ENCODE assay signal across 20 cellular contexts in the genomic region with DNA sequence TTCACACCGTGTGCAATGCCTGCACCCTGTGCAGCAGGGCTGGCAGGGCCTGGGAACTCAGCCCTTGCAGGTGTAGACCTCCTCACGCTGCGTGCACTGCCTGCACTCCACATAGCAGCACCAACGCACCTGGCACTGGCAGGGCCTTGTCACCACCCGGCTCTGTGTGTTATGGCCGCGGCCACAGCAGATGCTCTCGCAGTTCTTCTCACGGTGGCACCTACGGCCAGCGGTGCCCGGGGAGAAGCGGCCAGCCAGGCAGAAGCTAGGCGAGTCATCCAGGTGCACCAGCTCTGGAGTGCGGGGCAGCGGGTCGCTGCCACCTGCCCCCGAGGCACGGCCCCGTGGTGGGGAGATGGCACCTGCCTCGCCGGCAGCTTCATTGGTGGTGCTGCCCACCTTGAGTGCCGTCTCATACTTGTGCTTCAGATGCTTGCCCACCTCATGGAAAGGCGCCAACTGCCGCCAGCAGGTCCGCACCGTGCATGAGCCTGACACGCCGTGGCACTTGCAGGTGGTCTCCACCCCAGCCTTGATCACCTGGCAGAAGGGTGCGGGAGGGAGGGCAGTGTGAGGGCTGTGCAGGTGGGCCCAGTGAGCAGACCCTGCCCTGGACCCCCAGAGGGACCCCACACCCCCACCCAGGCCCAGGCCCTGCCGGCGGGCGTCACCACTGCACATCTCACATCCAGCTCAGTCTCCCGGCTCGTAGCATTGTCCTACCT. TPM values are rescaled to one million over a fixed set of nuclear protein-coding genes. Genes with fewer than 3 reads are reported as not detected.
DNase-seq lines count a peak whose midpoint lies in the region; ATAC-seq, FAIRE-seq and TF ChIP-seq lines count a peak whose summit lies in the region.
"Had no signal": no experiment of that assay in that cellular context is flagged by ENCODE, and none has a peak within 500 bp of the region (broad histone marks: within the 10 kb centered on the region; RNA-seq: fewer than 3 reads in every experiment).

No MANE protein-coding gene starts in this region.

- peaks cover 6% of the 10 kb centered on the region for H3K4me1 Mint-ChIP-seq in stimulated activated naive CD8-positive, alpha-beta T cell treated with anti-CD3 and anti-CD28 coated beads, Interleukin-15, amount 100 ng/mL, for 72 hours
- H3K4me1 Mint-ChIP-seq: IgD-negative memory B cell had no signal

- H3K9me3 ChIP-seq in WERI-Rb-1 (ENCODE audit: severe bottlenecking): no peaks in the 10 kb centered on the region
- H3K9me3 ChIP-seq in kidney (ENCODE audit: control insufficient read depth in 1 of 2, low read length in 2 of 2): no peaks in the 10 kb centered on the region
- H3K9me3 ChIP-seq in lower lobe of right lung: no peaks in the 10 kb centered on the region
- H3K9me3 ChIP-seq: A549, BLaER1 had no signal

- H3K27ac ChIP-seq in WERI-Rb-1: peak overlapping the region; percentile 66; the same call in 1 of the 2 replicates
- H3K27ac ChIP-seq in kidney (ENCODE audit: low read depth in 2 of 2, low read length in 2 of 2): no peak overlapping the region
- H3K27ac ChIP-seq in lower lobe of right lung: no peak overlapping the region
- H3K27ac ChIP-seq: A549, BLaER1 had no signal

- no peaks in the 10 kb centered on the region for H3K9me3 Mint-ChIP-seq in stimulated activated naive CD8-positive, alpha-beta T cell treated with anti-CD3 and anti-CD28 coated beads, Interleukin-15, amount 100 ng/mL, for 72 hours
- H3K9me3 Mint-ChIP-seq: CD4-positive, CD25-positive, alpha-beta regulatory T cell; IgD-negative memory B cell had no signal

- TF ChIP-seq CTCF in WERI-Rb-1 (IDR thresholded peaks at IDR 0.05; ENCODE audit: low read depth, low read length): no peak
- no peak for TF ChIP-seq CTCF in kidney (IDR thresholded peaks at IDR 0.05; ENCODE audit: borderline replicate concordance, extremely low read depth, insufficient read depth)
- no peak for TF ChIP-seq CTCF in lower lobe of right lung (IDR thresholded peaks at IDR 0.05)

- H3K4me1 ChIP-seq in kidney (ENCODE audit: control insufficient read depth in 1 of 2, insufficient read depth in 1 of 2, low read depth in 1 of 2, low read length in 2 of 2) (no peaks in the 10 kb centered on the region), lower lobe of right lung (peaks cover 8% of the 10 kb centered on the region)
- H3K4me1 ChIP-seq: A549, BLaER1 had no signal

- H3K9ac ChIP-seq in kidney (ENCODE audit: low read length in 2 of 2): no peak overlapping the region
- H3K9ac ChIP-seq: BLaER1 had no signal

- FAIRE-seq in kidney (lab: Jason Lieb, UNC): no peak
- FAIRE-seq: A549, G401.6, GM12891, GM19239 had no signal

- H3K27me3 Mint-ChIP-seq in stimulated activated naive CD8-positive, alpha-beta T cell treated with anti-CD3 and anti-CD28 coated beads, Interleukin-15, amount 100 ng/mL, for 72 hours: no peaks in the 10 kb centered on the region
- H3K27me3 Mint-ChIP-seq: CD4-positive, CD25-positive, alpha-beta regulatory T cell had no signal

- H3K36me3 ChIP-seq in WERI-Rb-1 (no peaks in the 10 kb centered on the region), kidney (ENCODE audit: control insufficient read depth in 1 of 2, insufficient read depth in 2 of 2, low read length in 2 of 2) (no peaks in the 10 kb centered on the region), lower lobe of right lung (peaks cover 8% of the 10 kb centered on the region)
- H3K36me3 ChIP-seq: BLaER1 had no signal

- DNase-seq in stimulated activated naive CD8-positive, alpha-beta T cell treated with anti-CD3 and anti-CD28 coated beads, Interleukin-15, amount 100 ng/mL, for 72 hours: no peak
- no peak for DNase-seq in stimulated activated naive CD8-positive, alpha-beta T cell treated with anti-CD3 and anti-CD28 coated beads, Interleukin-15, Interleukin-2, amounts not matched to agents 100 U/mL and 50 U/mL, for 24 hours
- DNase-seq in WERI-Rb-1: no peak
- peak; percentile 72 for DNase-seq in kidney
- no peak for DNase-seq in lower lobe of right lung
- DNase-seq in C1 segment of cervical spinal cord (lab: John Stamatoyannopoulos, UW): no peak
- no peak for DNase-seq in AG20443 (ENCODE audit: low spot score)
- DNase-seq: Calu3; CD4-positive, CD25-positive, alpha-beta regulatory T cell; DMS 273 treated with DMSO at 0.1 percent for 48 hours; EL; GOT3; HCEC 1CT; HFFc6 had no signal

- no peak overlapping the region for H3K4me3 Mint-ChIP-seq in stimulated activated naive CD8-positive, alpha-beta T cell treated with anti-CD3 and anti-CD28 coated beads, Interleukin-15, amount 100 ng/mL, for 72 hours
- H3K4me3 Mint-ChIP-seq: CD4-positive, CD25-positive, alpha-beta regulatory T cell; HFFc6 had no signal

- no peaks in the 10 kb centered on the region for H3K27me3 ChIP-seq in WERI-Rb-1 (ENCODE audit: insufficient read depth, low read depth, severe bottlenecking)
- H3K27me3 ChIP-seq in lower lobe of right lung (ENCODE audit: low read depth): no peaks in the 10 kb centered on the region
- H3K27me3 ChIP-seq: BLaER1 had no signal

- H3K27ac Mint-ChIP-seq in stimulated activated naive CD8-positive, alpha-beta T cell treated with anti-CD3 and anti-CD28 coated beads, Interleukin-15, amount 100 ng/mL, for 72 hours: no peak overlapping the region
- H3K27ac Mint-ChIP-seq: CD4-positive, CD25-positive, alpha-beta regulatory T cell; HFFc6; IgD-negative memory B cell had no signal

- H3K4me3 ChIP-seq in WERI-Rb-1 (ENCODE audit: low read depth, low read length) (no peak overlapping the region), kidney (ENCODE audit: low read length in 2 of 2) (no peak overlapping the region), lower lobe of right lung (no peak overlapping the region)
- H3K4me3 ChIP-seq: A549, BLaER1 had no signal

- intact Hi-C loops in kidney (cut with DNase I): no loop called here
- intact Hi-C loops in lower lobe of right lung (cut with DNase I): no loop called here

- peak; percentile 37 for ATAC-seq in stimulated activated naive CD8-positive, alpha-beta T cell treated with anti-CD3 and anti-CD28 coated beads, Interleukin-15, amount 100 ng/mL, for 72 hours
- ATAC-seq in stimulated activated naive CD8-positive, alpha-beta T cell treated with anti-CD3 and anti-CD28 coated beads, Interleukin-15, Interleukin-2, amounts not matched to agents 100 U/mL and 50 U/mL, for 24 hours: no peak
- no peak for ATAC-seq in lower lobe of right lung
- ATAC-seq: A549 had no signal

RNA-seq across cellular contexts. Expression of a gene that starts 26.1 kb away (rescaled TPM):
- total RNA-seq in kidney: 3.1 TPM
- 0.58 TPM for polyA plus RNA-seq in kidney (ENCODE audit: insufficient read depth, low read depth, low replicate concordance)
- total RNA-seq in lower lobe of right lung: 7.0 TPM
- polyA plus RNA-seq: CD4-positive, CD25-positive, alpha-beta regulatory T cell; IgD-negative memory B cell had no signal
